Comparison of ENCODE assay signal across 18 cellular contexts in genomic region chr22:49353185-49353584, GRCh38.
DNase-seq lines count a peak whose midpoint lies in the region; ATAC-seq, FAIRE-seq and TF ChIP-seq lines count a peak whose summit lies in the region.
"Had no signal": no experiment of that assay in that cellular context is flagged by ENCODE, and none has a peak within 500 bp of the region (broad histone marks: within the 10 kb centered on the region; RNA-seq: fewer than 3 reads in every experiment).

No MANE protein-coding gene starts in this region.

- intact Hi-C loops in stomach (cut with DNase I; ENCODE audit: low total_unique reads): no loop called here

- no peak for TF ChIP-seq EP300 in stomach (IDR thresholded peaks at IDR 0.05)

- TF ChIP-seq POLR2A in stomach (IDR thresholded peaks at IDR 0.05): no peak

- H3K27me3 Mint-ChIP-seq in WTC11 (ENCODE audit: low read depth): no peaks in the 10 kb centered on the region

- H3K27me3 ChIP-seq in DOHH2 (ENCODE audit: control insufficient read depth, low read length) (no peaks in the 10 kb centered on the region), stomach (peaks cover 0 to 84% (median 5%) of the 10 kb centered on the region in 3 donors)

- WGBS in stomach, 5 donors: 76 to 87% (median 85%) methylated on average over 17 of the region's 17 CpGs

- peak; percentile 0 for DNase-seq in WTC11 (ENCODE audit: low spot score)
- DNase-seq in left lobe of liver (ENCODE audit: low spot score): peak; percentile 16
- peak; percentile 16 for DNase-seq in stomach
- DNase-seq in urothelium cell line (ENCODE audit: low spot score): no peak
- DNase-seq in SHP77 treated with DMSO at 0.1 percent for 48 hours (lab: John Stamatoyannopoulos, UW): no peak
- DNase-seq: DND-41, H7, IMR-90, NCI-H1417, NCI-H187, NCI-H2107, NCI-H524, PC-9, SJCRH30 had no signal

- peaks cover 74% of the 10 kb centered on the region for H3K4me1 ChIP-seq in DOHH2 (ENCODE audit: control insufficient read depth, low read length)
- no peaks in the 10 kb centered on the region for H3K4me1 ChIP-seq in stomach
- H3K4me1 ChIP-seq: SJCRH30 had no signal

- no peaks in the 10 kb centered on the region for H3K9me3 Mint-ChIP-seq in WTC11

- H3K27ac ChIP-seq in DOHH2 (ENCODE audit: low read depth, low read length): peak overlapping the region; percentile 95
- H3K27ac ChIP-seq in stomach: no peak overlapping the region
- H3K27ac ChIP-seq: C4-2B, PC-9, RWPE1, SJCRH30 had no signal

- H3K36me3 ChIP-seq in DOHH2 (ENCODE audit: control insufficient read depth, low read length): no peaks in the 10 kb centered on the region
- H3K36me3 ChIP-seq in stomach: no peaks in the 10 kb centered on the region
- H3K36me3 ChIP-seq: SJCRH30 had no signal

- H3K9me3 ChIP-seq in DOHH2 (ENCODE audit: control insufficient read depth, insufficient read depth, low read length) (peaks cover 7% of the 10 kb centered on the region), stomach (no peaks in the 10 kb centered on the region)
- H3K9me3 ChIP-seq: SJCRH30 had no signal

- CTCF ChIA-PET in WTC11 (lab: Charles Lee): no interaction called here

- POLR2A ChIA-PET in WTC11 (lab: Charles Lee): no interaction called here

- H3K79me2 ChIP-seq in DOHH2 (ENCODE audit: control insufficient read depth, low read length): no peaks in the 10 kb centered on the region

- peak overlapping the region; percentile 80; the same call in 1 of the 2 replicates for H3K4me2 ChIP-seq in DOHH2 (ENCODE audit: low read length)
- H3K4me2 ChIP-seq: PC-9 had no signal

- H3F3A ChIP-seq in DOHH2 (ENCODE audit: control insufficient read depth, insufficient read depth): peaks cover 14% of the 10 kb centered on the region

- TF ChIP-seq CTCF in DOHH2 (IDR thresholded peaks at IDR 0.05; ENCODE audit: low read depth, low read length, poor library complexity, severe bottlenecking): no peak
- no peak for TF ChIP-seq CTCF in WTC11 (IDR thresholded peaks at IDR 0.05)
- TF ChIP-seq CTCF in stomach (IDR thresholded peaks at IDR 0.05): no peak

- H3K4me3 Mint-ChIP-seq in WTC11: no peak overlapping the region

- no peaks in the 10 kb centered on the region for H3K9me2 ChIP-seq in DOHH2 (replicated peaks; ENCODE audit: control insufficient read depth, low read length)

- peaks cover 4% of the 10 kb centered on the region; the same call in 1 of the 2 replicates for H3K4me1 Mint-ChIP-seq in WTC11

- H3K27ac Mint-ChIP-seq in WTC11: peak overlapping the region; percentile 12; the same call in 1 of the 2 replicates

- no peaks in the 10 kb centered on the region for H4K20me1 ChIP-seq in DOHH2 (ENCODE audit: control insufficient read depth, insufficient read depth, low read depth, low read length)

- no peaks in the 10 kb centered on the region for H3K36me3 Mint-ChIP-seq in WTC11

- H3K4me3 ChIP-seq in DOHH2 (ENCODE audit: low read length): no peak overlapping the region
- no peak overlapping the region for H3K4me3 ChIP-seq in stomach
- H3K4me3 ChIP-seq: PC-9, SJCRH30 had no signal

- no peak for FAIRE-seq in urothelium cell line (lab: Jason Lieb, UNC)

- no peak for ATAC-seq in WTC11
- no peak for ATAC-seq in left lobe of liver
- ATAC-seq in HG03457 (IDR thresholded peaks at IDR 0.05; ENCODE audit: unreplicated experiment): no peak

TF ChIP-seq in WTC11, 78 proteins besides CTCF, POLR2A, EP300 and RAD21:
- TF ChIP-seq ZNF121 (CRISPR knock-in tag; IDR thresholded peaks at IDR 0.05) (no peak), ARID4B (CRISPR knock-in tag; IDR thresholded peaks at IDR 0.05; ENCODE audit: borderline replicate concordance) (no peak), CREM (CRISPR knock-in tag; IDR thresholded peaks at IDR 0.05) (no peak), MAX (CRISPR knock-in tag; IDR thresholded peaks at IDR 0.05) (no peak), ELF4 (CRISPR knock-in tag; IDR thresholded peaks at IDR 0.05; ENCODE audit: low read depth) (no peak), ZNF423 (CRISPR knock-in tag; IDR thresholded peaks at IDR 0.05) (no peak), GTF2I (CRISPR knock-in tag; conservative IDR thresholded peaks at IDR 0.05) (no peak), KAT7 (CRISPR knock-in tag; IDR thresholded peaks at IDR 0.05; ENCODE audit: borderline replicate concordance) (no peak), RORB (CRISPR knock-in tag; IDR thresholded peaks at IDR 0.05) (no peak), ZBTB21 (CRISPR knock-in tag; IDR thresholded peaks at IDR 0.05; ENCODE audit: borderline replicate concordance) (no peak), MYBL2 (CRISPR knock-in tag; IDR thresholded peaks at IDR 0.05) (no peak), FOXK1 (CRISPR knock-in tag; IDR thresholded peaks at IDR 0.05) (no peak), JUN (CRISPR knock-in tag; IDR thresholded peaks at IDR 0.05) (no peak), ATF2 (CRISPR knock-in tag; IDR thresholded peaks at IDR 0.05; ENCODE audit: borderline replicate concordance, low read depth) (no peak), HMGXB4 (CRISPR knock-in tag; IDR thresholded peaks at IDR 0.05) (no peak)

Comparison
In these comparisons a context has a peak if more than half of its experiments do, and no peak if none do; other contexts are left out.
1. DNase-seq: peak in WTC11 (single experiment), left lobe of liver (single experiment) and stomach (single experiment); none in urothelium cell line (single experiment) and SHP77 treated with DMSO at 0.1 percent for 48 hours (single experiment).